ENCODE assay signal across 1 cellular context in the genomic region with DNA sequence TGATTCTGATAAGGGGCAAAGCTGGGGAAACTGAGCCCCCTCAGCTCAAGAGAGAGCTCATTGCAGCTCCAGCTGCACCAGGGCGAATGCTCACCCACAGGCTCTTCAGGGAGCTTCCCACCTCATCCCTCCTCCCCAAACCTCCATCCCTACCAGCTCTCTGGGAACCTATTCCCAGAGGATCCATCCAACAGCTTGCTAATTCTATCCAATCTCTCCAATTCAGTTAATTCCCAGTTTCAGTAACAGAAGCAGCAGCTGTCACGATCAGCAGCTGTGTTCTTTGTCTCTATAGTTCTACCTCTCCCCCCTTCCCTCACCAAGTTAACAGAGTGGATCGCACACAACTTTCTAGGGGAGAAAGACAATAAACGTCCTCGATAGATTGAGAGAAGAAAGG.
TF ChIP-seq lines count a peak whose summit lies in the region.

No MANE protein-coding gene starts in this region.

TF ChIP-seq in HCT116, 20 proteins besides CTCF, POLR2A, EP300 and RAD21 (continued from another document):
- TF ChIP-seq, protein P1, sequence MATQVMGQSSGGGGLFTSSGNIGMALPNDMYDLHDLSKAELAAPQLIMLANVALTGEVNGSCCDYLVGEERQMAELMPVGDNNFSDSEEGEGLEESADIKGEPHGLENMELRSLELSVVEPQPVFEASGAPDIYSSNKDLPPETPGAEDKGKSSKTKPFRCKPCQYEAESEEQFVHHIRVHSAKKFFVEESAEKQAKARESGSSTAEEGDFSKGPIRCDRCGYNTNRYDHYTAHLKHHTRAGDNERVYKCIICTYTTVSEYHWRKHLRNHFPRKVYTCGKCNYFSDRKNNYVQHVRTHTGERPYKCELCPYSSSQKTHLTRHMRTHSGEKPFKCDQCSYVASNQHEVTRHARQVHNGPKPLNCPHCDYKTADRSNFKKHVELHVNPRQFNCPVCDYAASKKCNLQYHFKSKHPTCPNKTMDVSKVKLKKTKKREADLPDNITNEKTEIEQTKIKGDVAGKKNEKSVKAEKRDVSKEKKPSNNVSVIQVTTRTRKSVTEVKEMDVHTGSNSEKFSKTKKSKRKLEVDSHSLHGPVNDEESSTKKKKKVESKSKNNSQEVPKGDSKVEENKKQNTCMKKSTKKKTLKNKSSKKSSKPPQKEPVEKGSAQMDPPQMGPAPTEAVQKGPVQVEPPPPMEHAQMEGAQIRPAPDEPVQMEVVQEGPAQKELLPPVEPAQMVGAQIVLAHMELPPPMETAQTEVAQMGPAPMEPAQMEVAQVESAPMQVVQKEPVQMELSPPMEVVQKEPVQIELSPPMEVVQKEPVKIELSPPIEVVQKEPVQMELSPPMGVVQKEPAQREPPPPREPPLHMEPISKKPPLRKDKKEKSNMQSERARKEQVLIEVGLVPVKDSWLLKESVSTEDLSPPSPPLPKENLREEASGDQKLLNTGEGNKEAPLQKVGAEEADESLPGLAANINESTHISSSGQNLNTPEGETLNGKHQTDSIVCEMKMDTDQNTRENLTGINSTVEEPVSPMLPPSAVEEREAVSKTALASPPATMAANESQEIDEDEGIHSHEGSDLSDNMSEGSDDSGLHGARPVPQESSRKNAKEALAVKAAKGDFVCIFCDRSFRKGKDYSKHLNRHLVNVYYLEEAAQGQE (IDR thresholded peaks at IDR 0.05; ENCODE audit: low read depth), result no peak
- TF ChIP-seq ZFX (IDR thresholded peaks at IDR 0.05) (no peak), SIN3A (IDR thresholded peaks at IDR 0.05; ENCODE audit: low read depth) (no peak), CBX3 (IDR thresholded peaks at IDR 0.05; ENCODE audit: low read depth) (no peak), TCF7L2 (IDR thresholded peaks at IDR 0.05; ENCODE audit: borderline replicate concordance, extremely low read depth, insufficient read depth, insufficient read length) (no peak), ELF1 (IDR thresholded peaks at IDR 0.05; ENCODE audit: borderline replicate concordance, low read depth) (no peak), YY1 (IDR thresholded peaks at IDR 0.05; ENCODE audit: extremely low read depth, insufficient replicate concordance, low read depth, low read length) (no peak), CEBPB (IDR thresholded peaks at IDR 0.05; ENCODE audit: low read depth) (no peak)
